In the genomic region with DNA sequence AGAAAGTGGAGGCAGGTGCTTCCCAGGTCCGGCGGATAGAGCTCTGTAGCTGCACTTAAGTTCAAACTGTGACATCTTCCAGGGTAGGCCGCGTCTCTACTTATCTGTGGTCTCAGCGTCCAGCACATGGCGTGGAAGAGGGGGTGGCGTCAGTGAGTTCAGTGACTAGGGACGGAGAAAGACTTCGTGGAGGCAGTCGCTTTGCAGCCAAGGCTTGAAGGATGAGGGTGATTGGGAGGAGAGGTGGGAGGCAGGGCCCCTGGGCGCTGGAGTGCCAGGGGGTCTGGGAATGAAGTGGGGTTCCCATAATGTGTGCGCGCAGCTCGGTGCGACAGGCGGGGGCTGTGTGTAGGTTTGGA, we compare ENCODE assay signal across 8 cellular contexts. TPM values are rescaled to one million over a fixed set of nuclear protein-coding genes. Genes with fewer than 3 reads are reported as not detected.
A peak's percentile ranks its signal among the peaks of the same experiment; 100 is the strongest.
DNase-seq lines count a peak whose midpoint lies in the region; ATAC-seq and TF ChIP-seq lines count a peak whose summit lies in the region.

No MANE protein-coding gene starts in this region.

- peak overlapping the region; percentile 92 for H3K4me3 ChIP-seq in AG04449 (ENCODE audit: low read depth, low read length)
- peak overlapping the region; percentile 100 for H3K4me3 ChIP-seq in LNCaP clone FGC (ENCODE audit: low read depth, low read length)
- H3K4me3 ChIP-seq in naive thymus-derived CD4-positive, alpha-beta T cell (ENCODE audit: low read length): peak overlapping the region; percentile 100

- POLR2A ChIA-PET in AG04449 (lab: Yijun Ruan, JAX): interaction anchor here (1.2 kb wide), 1 partner anchor 48 kb away, joined by 4 read pairs; a partner anchor contains a TSS
- POLR2A ChIA-PET in naive thymus-derived CD4-positive, alpha-beta T cell (lab: Charles Lee): interaction anchor here (1.0 to 2.0 kb wide), 2 partner anchors 48 to 325 kb away, joined by 4 to 8 read pairs; a partner anchor contains a TSS

- H3K27ac ChIP-seq in naive thymus-derived CD4-positive, alpha-beta T cell (ENCODE audit: low read depth, low read length): peak overlapping the region; percentile 39

- no peaks in the 10 kb centered on the region for H3K9me3 Mint-ChIP-seq in central memory CD8-positive, alpha-beta T cell
- peaks cover 0 to under 1% (median 0%) of the 10 kb centered on the region in 11 donors for H3K9me3 Mint-ChIP-seq in naive thymus-derived CD4-positive, alpha-beta T cell

- H3K27ac Mint-ChIP-seq in central memory CD8-positive, alpha-beta T cell (ENCODE audit: low read depth): peak overlapping the region; percentile 1
- H3K27ac Mint-ChIP-seq in naive thymus-derived CD4-positive, alpha-beta T cell: peak overlapping the region; percentile 5 to 88 (median 70)

- peaks cover 0 to 6% (median 0%) of the 10 kb centered on the region in 3 experiments for H3K36me3 ChIP-seq in naive thymus-derived CD4-positive, alpha-beta T cell (ENCODE audit: control insufficient read depth in 2 of 3, insufficient read depth in 3 of 3, low read length in 3 of 3)

- H3K4me3 Mint-ChIP-seq in central memory CD8-positive, alpha-beta T cell: peak overlapping the region; percentile 96
- H3K4me3 Mint-ChIP-seq in naive thymus-derived CD4-positive, alpha-beta T cell: peak overlapping the region; percentile 57 to 98 (median 76)

- peaks cover 3% of the 10 kb centered on the region for H3K36me3 Mint-ChIP-seq in central memory CD8-positive, alpha-beta T cell (ENCODE audit: insufficient read depth)
- H3K36me3 Mint-ChIP-seq in naive thymus-derived CD4-positive, alpha-beta T cell: no peaks in the 10 kb centered on the region

- no peak for DNase-seq in AG04449 (ENCODE audit: low read depth, low spot score)
- no peak for DNase-seq in LNCaP clone FGC (ENCODE audit: low read depth)
- DNase-seq in central memory CD8-positive, alpha-beta T cell (ENCODE audit: low spot score in 2 of 2): peak in 1 of 2 donors; percentile 10
- DNase-seq in naive thymus-derived CD4-positive, alpha-beta T cell: no peak
- DNase-seq in omental fat pad (ENCODE audit: low spot score): no peak
- no peak for DNase-seq in stimulated activated CD4-positive, alpha-beta T cell treated with anti-CD3 and anti-CD28 coated beads, Interleukin-15, amount 100 ng/mL, for 24 hours
- no peak for DNase-seq in effector CD8-positive, alpha-beta T cell (lab: John Stamatoyannopoulos, UW)
- no peak for DNase-seq in activated CD8-positive, alpha-beta memory T cell treated with anti-CD3 and anti-CD28 coated beads, Interleukin-2, amount 50 U/mL, for 4 hours

- no peaks in the 10 kb centered on the region for H3K27me3 ChIP-seq in naive thymus-derived CD4-positive, alpha-beta T cell (ENCODE audit: control insufficient read depth in 2 of 2, insufficient read depth in 2 of 2, low read length in 2 of 2)

- peaks cover 49% of the 10 kb centered on the region for H3K4me1 Mint-ChIP-seq in central memory CD8-positive, alpha-beta T cell
- H3K4me1 Mint-ChIP-seq in naive thymus-derived CD4-positive, alpha-beta T cell: peaks cover 34 to 51% (median 48%) of the 10 kb centered on the region in 7 donors

- H3K4me1 ChIP-seq in naive thymus-derived CD4-positive, alpha-beta T cell (ENCODE audit: control insufficient read depth in 2 of 2, insufficient read depth in 2 of 2, low read length in 2 of 2): peaks cover 9 to 24% of the 10 kb centered on the region in 2 donors

- TF ChIP-seq CTCF in AG04449 (IDR thresholded peaks at IDR 0.05; ENCODE audit: insufficient read depth, low read length, missing control alignments): no peak
- TF ChIP-seq CTCF in LNCaP clone FGC (IDR thresholded peaks at IDR 0.05; ENCODE audit: control insufficient read depth, extremely low read depth, insufficient read depth): no peak
- no peak for TF ChIP-seq CTCF in omental fat pad (IDR thresholded peaks at IDR 0.05)

- no peak for ATAC-seq in central memory CD8-positive, alpha-beta T cell (replicated peaks; ENCODE audit: extremely low read depth, poor library complexity, severe bottlenecking)
- no peak for ATAC-seq in naive thymus-derived CD4-positive, alpha-beta T cell
- ATAC-seq in omental fat pad (ENCODE audit: low FRiP score): no peak

- H3K27me3 Mint-ChIP-seq in central memory CD8-positive, alpha-beta T cell: no peaks in the 10 kb centered on the region
- peaks cover 0 to 4% (median 0%) of the 10 kb centered on the region in 5 donors for H3K27me3 Mint-ChIP-seq in naive thymus-derived CD4-positive, alpha-beta T cell

- intact Hi-C loops in naive thymus-derived CD4-positive, alpha-beta T cell (cut with micrococcal nuclease): loop anchor here (2.0 to 10.0 kb wide), 2 partner anchors 108 to 112 kb away; no protein-coding TSS in a partner anchor

- CTCF ChIA-PET in AG04449 (lab: Yijun Ruan, JAX): interaction anchor here (0.8 to 4.1 kb wide), 26 partner anchors 7 to 202 kb away, joined by 3 to 69 read pairs (median 4); a partner anchor contains a TSS
- CTCF ChIA-PET in naive thymus-derived CD4-positive, alpha-beta T cell (lab: Charles Lee): interaction anchor here (0.6 to 1.2 kb wide), 5 partner anchors 17 to 431 kb away, joined by 3 to 4 read pairs (median 4); a partner anchor contains a TSS

- no peaks in the 10 kb centered on the region for H3K9me3 ChIP-seq in naive thymus-derived CD4-positive, alpha-beta T cell (ENCODE audit: control insufficient read depth in 2 of 3, low read length in 3 of 3)

RNA-seq across cellular contexts. Expression of a gene that starts 0.4 kb away (rescaled TPM):
- 10 to 100 TPM; 22.5 to 28.0 (median 26.9) TPM for total RNA-seq in naive thymus-derived CD4-positive, alpha-beta T cell
- polyA plus RNA-seq in naive thymus-derived CD4-positive, alpha-beta T cell: 10 to 100 TPM in 1 of 2 donors, 1 to 10 TPM in 1; 8.9 to 11.2 TPM
- 10 to 100 TPM; 20.5 to 25.1 (median 22.7) TPM for total RNA-seq in omental fat pad

RNA-seq across cellular contexts. Expression of a gene that starts 48.3 kb away (rescaled TPM):
- 10 to 100 TPM; 27.2 to 49.2 (median 39.4) TPM for total RNA-seq in naive thymus-derived CD4-positive, alpha-beta T cell
- polyA plus RNA-seq in naive thymus-derived CD4-positive, alpha-beta T cell: 10 to 100 TPM; 11.8 to 19.3 TPM
- total RNA-seq in omental fat pad: 10 to 100 TPM; 22.3 to 39.9 (median 30.6) TPM
